Comparison of ENCODE assay signal across 8 cellular contexts in genomic region chr2:39492095-39492590, GRCh38. TPM values are rescaled to one million over a fixed set of nuclear protein-coding genes. Genes with fewer than 3 reads are reported as not detected.
DNase-seq lines count a peak whose midpoint lies in the region; ATAC-seq and TF ChIP-seq lines count a peak whose summit lies in the region.

No MANE protein-coding gene starts in this region.

- CTCF ChIA-PET in SK-N-SH (lab: Yijun Ruan, JAX): interaction anchor here (1.1 kb wide), 1 partner anchor 18 kb away, joined by 4 read pairs; no protein-coding TSS in a partner anchor

- intact Hi-C loops in thyroid gland (cut with DNase I): no loop called here

- H3K9me3 ChIP-seq in SK-N-SH: no peaks in the 10 kb centered on the region
- H3K9me3 ChIP-seq in thyroid gland: no peaks in the 10 kb centered on the region

- ATAC-seq in GM19395 (IDR thresholded peaks at IDR 0.05; ENCODE audit: unreplicated experiment) (peak; percentile 97), HG03342 (IDR thresholded peaks at IDR 0.05; ENCODE audit: unreplicated experiment) (peak; percentile 98)
- peak; percentile 93 to 97 for ATAC-seq in stimulated activated naive B cell treated with anti-CD40 and anti-IgM and Interleukin-4, amounts not matched to agents 10 μg/mL and 1 μg/mL and 100 μg/mL, for 72 hours (replicated peaks)

- DNase-seq in Daoy (ENCODE audit: low read depth) (peak; percentile 92), SK-N-SH (no peak), fibroblast of villous mesenchyme (ENCODE audit: low read depth) (peak; percentile 97), D341Med (ENCODE audit: low spot score) (no peak), thyroid gland (no peak)
- peak; percentile 50 for DNase-seq in stimulated activated naive B cell treated with anti-CD40 and anti-IgM and Interleukin-4, amounts not matched to agents 10 μg/mL and 1 μg/mL and 100 μg/mL, for 72 hours

- no peaks in the 10 kb centered on the region for H3K36me3 ChIP-seq in SK-N-SH (replicated peaks in 1 of 2; ENCODE audit: control insufficient read depth in 1 of 2, insufficient read depth in 2 of 2, low read length in 1 of 2)
- H3K36me3 ChIP-seq in thyroid gland: no peaks in the 10 kb centered on the region

- H3K4me2 ChIP-seq in SK-N-SH: peak overlapping the region; percentile 10; the same call in 1 of the 2 replicates

- H3K27me3 ChIP-seq in SK-N-SH (ENCODE audit: insufficient read depth): no peaks in the 10 kb centered on the region
- H3K27me3 ChIP-seq in thyroid gland: no peaks in the 10 kb centered on the region

- no peak for TF ChIP-seq POLR2A in thyroid gland (IDR thresholded peaks at IDR 0.05)

- H3K9me2 ChIP-seq in SK-N-SH: no peaks in the 10 kb centered on the region

- peaks cover 2 to 12% of the 10 kb centered on the region in 2 donors for H3K36me3 Mint-ChIP-seq in stimulated activated naive B cell treated with anti-CD40 and anti-IgM and Interleukin-4, amounts not matched to agents 10 μg/mL and 1 μg/mL and 100 μg/mL, for 72 hours

- H4K20me1 ChIP-seq in SK-N-SH (ENCODE audit: insufficient read depth): no peaks in the 10 kb centered on the region

- H3K4me3 ChIP-seq in SK-N-SH (ENCODE audit: low read depth in 2 of 2, low read length in 1 of 2): no peak overlapping the region
- no peak overlapping the region for H3K4me3 ChIP-seq in fibroblast of villous mesenchyme (ENCODE audit: low read depth, low read length)
- H3K4me3 ChIP-seq in thyroid gland (replicated peaks in 1 of 3): no peak overlapping the region

- H3K79me2 ChIP-seq in SK-N-SH (ENCODE audit: insufficient read depth): no peaks in the 10 kb centered on the region

- H3K4me1 Mint-ChIP-seq in stimulated activated naive B cell treated with anti-CD40 and anti-IgM and Interleukin-4, amounts not matched to agents 10 μg/mL and 1 μg/mL and 100 μg/mL, for 72 hours: peaks cover 25 to 72% of the 10 kb centered on the region in 2 donors

- H3K27me3 Mint-ChIP-seq in stimulated activated naive B cell treated with anti-CD40 and anti-IgM and Interleukin-4, amounts not matched to agents 10 μg/mL and 1 μg/mL and 100 μg/mL, for 72 hours: no peaks in the 10 kb centered on the region

- peaks cover 0 to 12% of the 10 kb centered on the region in 2 experiments; a peak in 2 of 4 replicates for H3K4me1 ChIP-seq in SK-N-SH (ENCODE audit: control insufficient read depth in 1 of 2, insufficient read depth in 2 of 2, low read depth in 1 of 2, low read length in 1 of 2)
- H3K4me1 ChIP-seq in thyroid gland: peaks cover 0 to 6% of the 10 kb centered on the region in 2 donors

- peak overlapping the region; percentile 92 for H3K27ac Mint-ChIP-seq in stimulated activated naive B cell treated with anti-CD40 and anti-IgM and Interleukin-4, amounts not matched to agents 10 μg/mL and 1 μg/mL and 100 μg/mL, for 72 hours

- no peak for TF ChIP-seq RAD21 in SK-N-SH (IDR thresholded peaks at IDR 0.05; ENCODE audit: low read length)

- peak in 1 of 2 experiments; percentile 75; a peak in 1 of 4 replicates for TF ChIP-seq EP300 in SK-N-SH (IDR thresholded peaks at IDR 0.05; ENCODE audit: borderline replicate concordance in 1 of 2, low read depth in 1 of 2, low read length in 1 of 2)

- peak overlapping the region; percentile 52 to 57 for H3K4me3 Mint-ChIP-seq in stimulated activated naive B cell treated with anti-CD40 and anti-IgM and Interleukin-4, amounts not matched to agents 10 μg/mL and 1 μg/mL and 100 μg/mL, for 72 hours

- H3K9me3 Mint-ChIP-seq in stimulated activated naive B cell treated with anti-CD40 and anti-IgM and Interleukin-4, amounts not matched to agents 10 μg/mL and 1 μg/mL and 100 μg/mL, for 72 hours: peaks cover 0 to 4% of the 10 kb centered on the region in 2 donors

- H3K27ac ChIP-seq in SK-N-SH (ENCODE audit: low read depth in 2 of 2, low read length in 1 of 2) (peak overlapping the region in 1 of 2 experiments; percentile 60; a peak in 2 of 4 replicates), thyroid gland (no peak overlapping the region)

- H2AFZ ChIP-seq in SK-N-SH (ENCODE audit: low read depth): no peak overlapping the region

- peaks cover 26% of the 10 kb centered on the region for H3F3A ChIP-seq in SK-N-SH (replicated peaks; ENCODE audit: insufficient read depth)

- 19% methylated on average over 3 of the region's 3 CpGs for WGBS in SK-N-SH (ENCODE audit: low lambda C conversion rate)
- WGBS in thyroid gland, 2 donors: 68 to 80% methylated on average over 3 of the region's 3 CpGs

- POLR2A ChIA-PET in SK-N-SH (lab: Yijun Ruan, JAX): no interaction called here

- TF ChIP-seq CTCF in SK-N-SH (IDR thresholded peaks at IDR 0.05) (no peak), fibroblast of villous mesenchyme (IDR thresholded peaks at IDR 0.05; ENCODE audit: insufficient read depth, low read depth, low read length) (no peak), thyroid gland (IDR thresholded peaks at IDR 0.05) (no peak)

- no peak overlapping the region for H3K9ac ChIP-seq in SK-N-SH

TF ChIP-seq in SK-N-SH, 30 proteins besides CTCF, POLR2A, EP300 and RAD21 (continues in another document):
- TF ChIP-seq CHD2 (IDR thresholded peaks at IDR 0.05; ENCODE audit: low read length, partially characterized antibody): no peak
- no peak for TF ChIP-seq GABPA (IDR thresholded peaks at IDR 0.05; ENCODE audit: low read depth)
- TF ChIP-seq MAX (IDR thresholded peaks at IDR 0.05; ENCODE audit: low read depth): peak; percentile 54
- no peak for TF ChIP-seq EZH2phosphoT487 (IDR thresholded peaks at IDR 0.05; ENCODE audit: borderline replicate concordance, low read depth)
- TF ChIP-seq IRF3 (IDR thresholded peaks at IDR 0.05; ENCODE audit: low read depth, low read length): no peak
- no peak for TF ChIP-seq USF1 (IDR thresholded peaks at IDR 0.05; ENCODE audit: borderline replicate concordance, low read depth)
- no peak for TF ChIP-seq SMC3 (IDR thresholded peaks at IDR 0.05; ENCODE audit: low read depth, low read length)
- peak; percentile 63; the same call in 1 of the 2 replicates for TF ChIP-seq SIN3A (IDR thresholded peaks at IDR 0.05; ENCODE audit: borderline replicate concordance, low read depth, low read length)
- no peak for TF ChIP-seq RFX5 (IDR thresholded peaks at IDR 0.05; ENCODE audit: low read length)
- peak; percentile 80; the same call in 1 of the 2 replicates for TF ChIP-seq MEF2A (IDR thresholded peaks at IDR 0.05; ENCODE audit: borderline replicate concordance, low read depth)
- TF ChIP-seq TAF1 (IDR thresholded peaks at IDR 0.05; ENCODE audit: borderline replicate concordance, low read depth, low read length): no peak
- TF ChIP-seq TEAD4 (IDR thresholded peaks at IDR 0.05; ENCODE audit: borderline replicate concordance, insufficient read depth): no peak
- TF ChIP-seq MXI1 (IDR thresholded peaks at IDR 0.05; ENCODE audit: low read depth, low read length): no peak
- peak; percentile 62; the same call in 1 of the 2 replicates for TF ChIP-seq POLR2AphosphoS5 (IDR thresholded peaks at IDR 0.05; ENCODE audit: low read depth, low read length)
- TF ChIP-seq ZBTB33 (IDR thresholded peaks at IDR 0.05; ENCODE audit: borderline replicate concordance, low read depth): no peak
- peak; percentile 44; the same call in 1 of the 2 replicates for TF ChIP-seq NFIC (IDR thresholded peaks at IDR 0.05; ENCODE audit: borderline replicate concordance)

RNA-seq across cellular contexts. Expression of gene MAP4K3, which starts 55.1 kb away (rescaled TPM):
- total RNA-seq in Daoy (2014; rRNA removed; shearing (Covaris generic)): 29.9 and 42.5 TPM in 2 replicates
- polyA plus RNA-seq in SK-N-SH (2012; rRNA removed): 8.8 and 11.1 TPM in 2 replicates
- polyA plus RNA-seq in SK-N-SH (2012; cell fraction: cytosol; rRNA removed): 12.0 and 14.6 TPM in 2 replicates
- 8.6 and 21.1 TPM in 2 replicates for polyA plus RNA-seq in SK-N-SH (2012; cell fraction: nucleus; rRNA removed)
- total RNA-seq in fibroblast of villous mesenchyme (78.0 and 97.2 TPM in 2 replicates), thyroid gland (10 to 100 TPM; 60.6 to 86.6 (median 75.6) TPM)

Comparison
In these comparisons a context has a peak if more than half of its experiments do, and no peak if none do; other contexts are left out.
1. DNase-seq: peak in Daoy (single experiment), fibroblast of villous mesenchyme (single experiment) and stimulated activated naive B cell treated with anti-CD40 and anti-IgM and Interleukin-4, amounts not matched to agents 10 μg/mL and 1 μg/mL and 100 μg/mL, for 72 hours (single experiment); none in SK-N-SH (single experiment), D341Med (single experiment) and thyroid gland (0 of 2).
2. Peak in every context shown above with its lines, with median percentiles within 50 percentile points of each other: ATAC-seq.